In the genomic region with DNA sequence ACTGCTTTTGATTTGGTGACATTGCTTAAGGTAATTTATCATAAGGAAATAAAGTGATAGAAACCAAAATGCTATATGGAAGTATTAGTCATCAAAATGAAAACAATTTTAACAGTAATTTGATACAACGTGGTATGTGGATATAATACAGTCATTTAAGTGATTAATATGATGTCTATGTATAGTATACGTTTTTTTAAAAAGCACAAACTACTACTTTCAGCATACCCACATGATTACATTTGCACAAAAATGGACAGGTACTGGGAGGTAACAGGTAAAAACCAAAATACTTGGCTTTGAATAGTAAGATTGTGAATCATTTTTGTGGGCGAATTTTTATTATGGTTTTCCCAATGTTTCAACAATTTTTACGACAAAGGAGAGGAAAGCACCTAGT, we compare ENCODE assay signal across 22 cellular contexts.
DNase-seq lines count a peak whose midpoint lies in the region; ATAC-seq, FAIRE-seq and TF ChIP-seq lines count a peak whose summit lies in the region.
"Had no signal": no experiment of that assay in that cellular context is flagged by ENCODE, and none has a peak within 500 bp of the region (broad histone marks: within the 10 kb centered on the region; RNA-seq: fewer than 3 reads in every experiment).

No MANE protein-coding gene starts in this region.

- ATAC-seq in SK-N-SH treated with all-trans-retinoic acid at 6 μM for 48 hours (peak; percentile 44; the same call in 2 of the 3 replicates), HG03196 (IDR thresholded peaks at IDR 0.05; ENCODE audit: unreplicated experiment) (no peak), esophagus mucosa (no peak)

- no peaks in the 10 kb centered on the region for H3K36me3 Mint-ChIP-seq in activated naive CD4-positive, alpha-beta T cell treated with anti-CD3 and anti-CD28 coated beads, Interleukin-2, amount 10 ng/mL, durations not matched to agents 7 days and 5 days

- no peaks in the 10 kb centered on the region for H3K4me1 Mint-ChIP-seq in activated naive CD4-positive, alpha-beta T cell treated with anti-CD3 and anti-CD28 coated beads, Interleukin-2, amount 10 ng/mL, durations not matched to agents 7 days and 5 days

- CTCF ChIA-PET in activated naive CD4-positive, alpha-beta T cell treated with anti-CD3 and anti-CD28 coated beads, Interleukin-2, amount 10 ng/mL, durations not matched to agents 7 days and 5 days (lab: Charles Lee), result no interaction called here

- H3K27me3 ChIP-seq in ACC112 (ENCODE audit: insufficient read depth, low read length), result no peaks in the 10 kb centered on the region
- no peaks in the 10 kb centered on the region for H3K27me3 ChIP-seq in keratinocyte (ENCODE audit: control insufficient read depth, extremely low read depth, insufficient read depth, low read length)
- H3K27me3 ChIP-seq: MG63, SJSA1 had no signal

- H3K4me3 ChIP-seq in ACC112 (ENCODE audit: low read depth, low read length) (peak overlapping the region; percentile 46; the same call in 1 of the 2 replicates), keratinocyte (ENCODE audit: control insufficient read depth in 2 of 3, extremely low read depth in 1 of 3, insufficient read depth in 2 of 3, low read depth in 1 of 3, low read length in 3 of 3) (no peak overlapping the region)
- H3K4me3 ChIP-seq: MG63, SJSA1 had no signal

- H3K9me3 Mint-ChIP-seq in activated naive CD4-positive, alpha-beta T cell treated with anti-CD3 and anti-CD28 coated beads, Interleukin-2, amount 10 ng/mL, durations not matched to agents 7 days and 5 days, result no peaks in the 10 kb centered on the region
- H3K9me3 Mint-ChIP-seq: CD4-positive, alpha-beta T cell; HFFc6 had no signal

- H3K27ac ChIP-seq in ACC112 (ENCODE audit: low read depth, low read length), result peak overlapping the region; percentile 71
- H3K27ac ChIP-seq in keratinocyte (ENCODE audit: control insufficient read depth, insufficient read depth, low read length), result peak overlapping the region; percentile 61
- H3K27ac ChIP-seq: HL-60, KMS-11, RWPE1, SJSA1 had no signal

- no peak overlapping the region for H3K9ac ChIP-seq in keratinocyte (ENCODE audit: control insufficient read depth, extremely low read depth, insufficient read depth, low read length)
- H3K9ac ChIP-seq: KMS-11 had no signal

- H3K79me2 ChIP-seq in ACC112 (ENCODE audit: control insufficient read depth, insufficient read depth, low read length, unreplicated experiment) (peaks cover 24% of the 10 kb centered on the region), keratinocyte (ENCODE audit: control insufficient read depth, insufficient read depth, low read length) (peaks cover 28% of the 10 kb centered on the region)

- no peak overlapping the region for H3K27ac Mint-ChIP-seq in activated naive CD4-positive, alpha-beta T cell treated with anti-CD3 and anti-CD28 coated beads, Interleukin-2, amount 10 ng/mL, durations not matched to agents 7 days and 5 days
- H3K27ac Mint-ChIP-seq: CD4-positive, alpha-beta T cell; HFFc6 had no signal

- H3K4me3 Mint-ChIP-seq in activated naive CD4-positive, alpha-beta T cell treated with anti-CD3 and anti-CD28 coated beads, Interleukin-2, amount 10 ng/mL, durations not matched to agents 7 days and 5 days, result no peak overlapping the region
- H3K4me3 Mint-ChIP-seq: CD4-positive, alpha-beta T cell; HFFc6 had no signal

- H3K4me1 ChIP-seq in ACC112 (ENCODE audit: control insufficient read depth, insufficient read depth, low read length, unreplicated experiment) (peaks cover 53% of the 10 kb centered on the region), keratinocyte (ENCODE audit: control insufficient read depth, extremely low read depth, insufficient read depth, low read length) (peaks cover 37% of the 10 kb centered on the region)

- H3K36me3 ChIP-seq in ACC112 (ENCODE audit: insufficient read depth, low read length) (peaks cover 6% of the 10 kb centered on the region; the same call in 1 of the 2 replicates), keratinocyte (ENCODE audit: control insufficient read depth in 2 of 2, extremely low read depth in 1 of 2, insufficient read depth in 2 of 2, low read length in 2 of 2) (peaks cover 0 to 6% of the 10 kb centered on the region in 2 experiments)
- H3K36me3 ChIP-seq: MG63 had no signal

- FAIRE-seq in keratinocyte (lab: Jason Lieb, UNC), result no peak

- H3K9me1 ChIP-seq in keratinocyte (ENCODE audit: control insufficient read depth, extremely low read depth, insufficient read depth, low read length), result no peaks in the 10 kb centered on the region

- dilution Hi-C loops in keratinocyte (cut with MboI; ENCODE audit: extremely low pct_ligation_motif_present, low sequenced_read_pairs), result loop anchor here (10.0 kb wide), 1 partner anchor 119 kb away; no protein-coding TSS in a partner anchor

- H3K27me3 Mint-ChIP-seq in activated naive CD4-positive, alpha-beta T cell treated with anti-CD3 and anti-CD28 coated beads, Interleukin-2, amount 10 ng/mL, durations not matched to agents 7 days and 5 days, result no peaks in the 10 kb centered on the region

- DNase-seq in HT1080 (ENCODE audit: low read depth), result peak; percentile 52
- DNase-seq in keratinocyte (ENCODE audit: low read depth, low spot score), result peak; percentile 53
- DNase-seq in activated naive CD4-positive, alpha-beta T cell treated with anti-CD3 and anti-CD28 coated beads, Interleukin-2, amount 10 ng/mL, durations not matched to agents 7 days and 5 days, result no peak
- no peak for DNase-seq in NCI-H1417 (lab: John Stamatoyannopoulos, UW)
- DNase-seq: CD4-positive, alpha-beta T cell; DMS79; GF-D8; GOT3; HFFc6; MG63; NCI-H1105; NCI-H187 treated with DMSO at 0.1 percent for 48 hours; NCI-H2171 treated with DMSO at 0.1 percent for 48 hours; NCI-H510A had no signal

- TF ChIP-seq CTCF in keratinocyte (optimal IDR thresholded peaks at IDR 0.05 in 1 of 3, IDR thresholded peaks at IDR 0.05 in 1 of 3, conservative IDR thresholded peaks at IDR 0.05 in 1 of 3; ENCODE audit: extremely low read depth in 1 of 3, insufficient read depth in 2 of 3, low read length in 3 of 3), result no peak

- peak overlapping the region; percentile 7 for H3K4me2 ChIP-seq in keratinocyte (ENCODE audit: control insufficient read depth, extremely low read depth, insufficient read depth, low read depth, low read length)
- H3K4me2 ChIP-seq: KMS-11 had no signal

- H2AFZ ChIP-seq in ACC112 (ENCODE audit: low read length, unreplicated experiment) (no peak overlapping the region), keratinocyte (ENCODE audit: control insufficient read depth, low read length) (no peak overlapping the region)

- no peaks in the 10 kb centered on the region for H3K9me3 ChIP-seq in keratinocyte (ENCODE audit: control insufficient read depth, low read depth, low read length)
- H3K9me3 ChIP-seq: MG63, SJSA1 had no signal

- H4K20me1 ChIP-seq in keratinocyte (ENCODE audit: control insufficient read depth, extremely low read depth, insufficient read depth, low read length), result no peaks in the 10 kb centered on the region

TF ChIP-seq in SK-N-SH treated with all-trans-retinoic acid at 6 μM for 48 hours, 23 proteins besides CTCF, POLR2A, EP300 and RAD21:
- TF ChIP-seq CSDC2 (CRISPR knock-in tag; IDR thresholded peaks at IDR 0.05), result no peak
- peak; percentile 25; the same call in 1 of the 2 replicates for TF ChIP-seq ISL1 (CRISPR knock-in tag; IDR thresholded peaks at IDR 0.05)

Comparison
In these comparisons a context has a peak if more than half of its experiments do, and no peak if none do; other contexts are left out.
1. DNase-seq: peak in HT1080 (single experiment) and keratinocyte (single experiment); none in activated naive CD4-positive, alpha-beta T cell treated with anti-CD3 and anti-CD28 coated beads, Interleukin-2, amount 10 ng/mL, durations not matched to agents 7 days and 5 days (single experiment) and NCI-H1417 (0 of 3).